6 cellular contexts compared by ENCODE assay signal in the genomic region with DNA sequence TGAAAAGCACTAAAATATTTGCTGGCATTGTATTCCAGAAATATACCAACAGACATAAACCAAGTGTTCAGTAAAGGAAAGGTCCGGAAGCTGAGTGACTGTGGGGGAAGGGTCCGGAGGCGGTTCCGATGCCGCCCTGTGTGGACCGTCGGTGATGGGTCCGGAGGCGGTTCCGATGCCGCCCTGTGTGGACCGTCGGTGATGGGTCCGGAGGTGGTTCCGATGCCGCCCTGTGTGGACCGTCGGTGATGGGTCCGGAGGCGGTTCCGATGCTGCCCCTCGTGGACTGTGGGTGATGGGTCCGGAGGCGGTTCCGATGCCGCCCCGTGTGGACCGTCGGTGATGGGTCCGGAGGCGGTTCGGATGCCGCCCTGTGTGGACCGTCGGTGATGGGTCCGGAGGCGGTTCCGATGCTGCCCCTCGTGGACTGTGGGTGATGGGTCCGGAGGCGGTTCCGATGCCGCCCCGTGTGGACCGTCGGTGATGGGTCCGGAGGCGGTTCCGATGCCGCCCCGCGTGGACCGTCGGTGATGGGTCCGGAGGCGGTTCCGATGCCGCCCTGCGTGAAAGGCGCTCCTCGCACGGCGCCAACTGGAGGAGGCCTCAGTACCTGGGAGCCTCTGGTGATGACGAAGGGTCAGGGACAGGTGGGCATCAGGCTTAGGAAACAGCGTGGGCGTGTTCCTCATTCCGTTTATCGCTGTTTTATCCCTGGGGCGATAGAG.
DNase-seq lines count a peak whose midpoint lies in the region; ATAC-seq, FAIRE-seq and TF ChIP-seq lines count a peak whose summit lies in the region.
"Not testable (repeated sequence)": the region's sequence is repeated elsewhere in the genome, so short reads cannot be mapped to it uniquely, and the experiment has no call there.

No MANE protein-coding gene starts in this region.

- not testable (repeated sequence) for TF ChIP-seq CTCF in K562 (IDR thresholded peaks at IDR 0.05 in 2 of 3, conservative IDR thresholded peaks at IDR 0.05 in 1 of 3; ENCODE audit: insufficient read depth in 2 of 3, low read depth in 1 of 3, low read length in 3 of 3); chondrocyte (IDR thresholded peaks at IDR 0.05); kidney (IDR thresholded peaks at IDR 0.05; ENCODE audit: borderline replicate concordance, extremely low read depth, insufficient read depth); nephron progenitor cell (IDR thresholded peaks at IDR 0.05)

- not testable (repeated sequence) for H3K4me1 ChIP-seq in K562 (replicated peaks in 1 of 2; ENCODE audit: control insufficient read depth in 2 of 2, insufficient read depth in 2 of 2, low read length in 2 of 2); kidney (ENCODE audit: control insufficient read depth in 1 of 2, insufficient read depth in 1 of 2, low read depth in 1 of 2, low read length in 2 of 2)

- POLR2A ChIA-PET in K562 (lab: Yijun Ruan, JAX), result not testable (repeated sequence)

- CTCF ChIA-PET in K562 (lab: Yijun Ruan, JAX; ENCODE audit: low intra/inter-chr PET ratio), result not testable (repeated sequence)

- not testable (repeated sequence) for H3K9ac ChIP-seq in K562 (ENCODE audit: insufficient read depth in 1 of 2, low read depth in 2 of 2, low read length in 2 of 2); kidney (ENCODE audit: low read length in 2 of 2)

- peaks cover 53% of the 10 kb centered on the region; the same call in 2 of the 3 replicates for H3K36me3 ChIP-seq in K562 (ENCODE audit: control insufficient read depth, insufficient read depth, low read length)
- H3K36me3 ChIP-seq in kidney (ENCODE audit: control insufficient read depth in 1 of 2, insufficient read depth in 2 of 2, low read length in 2 of 2), result peaks cover 9 to 25% of the 10 kb centered on the region in 2 donors

- H3K9me1 ChIP-seq in K562 (ENCODE audit: control insufficient read depth, insufficient read depth, low read length), result not testable (repeated sequence)

- H3K27ac ChIP-seq in K562 (ENCODE audit: extremely low read depth, low read depth, low read length); kidney (ENCODE audit: low read depth in 2 of 2, low read length in 2 of 2): not testable (repeated sequence)

- not testable (repeated sequence) for H3K9me3 ChIP-seq in K562 (replicated peaks; ENCODE audit: control insufficient read depth, insufficient read depth, low read depth, low read length); kidney (ENCODE audit: control insufficient read depth in 1 of 2, low read length in 2 of 2)

- not testable (repeated sequence) for H4K20me1 ChIP-seq in K562 (replicated peaks; ENCODE audit: control insufficient read depth, insufficient read depth, low read length)

- intact Hi-C loops in K562 (cut with micrococcal nuclease); Right ventricle myocardium inferior (cut with DNase I); kidney (cut with DNase I); posterior vena cava (cut with DNase I): not testable (repeated sequence)

- not testable (repeated sequence) for H3K4me1 Mint-ChIP-seq in chondrocyte (ENCODE audit: low read depth)
- peaks cover 20% of the 10 kb centered on the region for H3K4me1 Mint-ChIP-seq in nephron progenitor cell

- in situ Hi-C loops in K562 (cut with MboI), result not testable (repeated sequence)

- 96% methylated on average over 16 of the region's 69 CpGs for WGBS in K562 (ENCODE audit: insufficient coverage, low coverage, missing lambda C conversion rate)

- H3K4me3 Mint-ChIP-seq in chondrocyte (ENCODE audit: unreplicated experiment); nephron progenitor cell: not testable (repeated sequence)

- H3K27me3 ChIP-seq in K562 (ENCODE audit: control insufficient read depth in 2 of 2, insufficient read depth in 2 of 2, low read length in 2 of 2), result not testable (repeated sequence)

- not testable (repeated sequence) for H3K79me2 ChIP-seq in K562 (ENCODE audit: control insufficient read depth, insufficient read depth, low read length)

- H3K9me3 Mint-ChIP-seq in chondrocyte (ENCODE audit: low read depth); nephron progenitor cell: not testable (repeated sequence)

- DNase-seq in K562 (ENCODE audit: extremely low read depth in 1 of 4, low spot score in 3 of 4); nephron progenitor cell: not testable (repeated sequence)
- DNase-seq in chondrocyte (ENCODE audit: low spot score) (peak; percentile 79), Right ventricle myocardium inferior (ENCODE audit: missing footprints) (peak; percentile 47), kidney (peak; percentile 45), posterior vena cava (ENCODE audit: low spot score) (peak; percentile 74)

- not testable (repeated sequence) for ATAC-seq in K562, Right ventricle myocardium inferior

- not testable (repeated sequence) for H2AFZ ChIP-seq in K562 (ENCODE audit: low read depth, low read length)

- TF ChIP-seq EP300 in K562 (IDR thresholded peaks at IDR 0.05; ENCODE audit: low read length), result not testable (repeated sequence)

- not testable (repeated sequence) for FAIRE-seq in K562 (lab: Jason Lieb, UNC); kidney (lab: Jason Lieb, UNC)

- H3K27me3 Mint-ChIP-seq in chondrocyte (ENCODE audit: low read depth); nephron progenitor cell (ENCODE audit: low read depth, poor library complexity): not testable (repeated sequence)

- TF ChIP-seq RAD21 in K562 (CRISPR knock-in tag; conservative IDR thresholded peaks at IDR 0.05 in 1 of 2, IDR thresholded peaks at IDR 0.05 in 1 of 2), result not testable (repeated sequence)

- TF ChIP-seq POLR2A in K562 (conservative IDR thresholded peaks at IDR 0.05), result not testable (repeated sequence)

- not testable (repeated sequence) for BruUV-seq in K562 (replicated peaks; lab: Mats Ljungman, UMichigan)

- H3K36me3 Mint-ChIP-seq in chondrocyte (ENCODE audit: low read depth), result not testable (repeated sequence)
- H3K36me3 Mint-ChIP-seq in nephron progenitor cell (ENCODE audit: low read depth), result peaks cover 67% of the 10 kb centered on the region

- H3K4me3 ChIP-seq in K562; kidney (ENCODE audit: low read length in 2 of 2): not testable (repeated sequence)

- not testable (repeated sequence) for H3K27ac Mint-ChIP-seq in chondrocyte (ENCODE audit: unreplicated experiment)
- peak overlapping the region; percentile 51 for H3K27ac Mint-ChIP-seq in nephron progenitor cell

- H3K4me2 ChIP-seq in K562 (ENCODE audit: insufficient read depth, low read length), result not testable (repeated sequence)

TF ChIP-seq in K562, 482 proteins besides CTCF, POLR2A, EP300 and RAD21:
- TF ChIP-seq RBM22 (IDR thresholded peaks at IDR 0.05; ENCODE audit: low read depth, low read length, poor library complexity, severe bottlenecking) (peak; percentile 42), POLR2G (IDR thresholded peaks at IDR 0.05; ENCODE audit: low read depth, low read length) (0 out of 2 replicates have a peak, but pooled peaks have one; percentile 25)
